ENCODE assay signal across 8 cellular contexts in genomic region chr19:35642798-35643254, GRCh38. TPM values are rescaled to one million over a fixed set of nuclear protein-coding genes. Genes with fewer than 3 reads are reported as not detected.
DNase-seq lines count a peak whose midpoint lies in the region; ATAC-seq and TF ChIP-seq lines count a peak whose summit lies in the region.

No MANE protein-coding gene starts in this region.

- peaks cover 37% of the 10 kb centered on the region for H3K4me1 Mint-ChIP-seq in activated CD8-positive, alpha-beta memory T cell treated with anti-CD3 and anti-CD28 coated beads, Interleukin-2, amount 10 ng/mL, durations not matched to agents 7 days and 5 days

- H3K9me3 ChIP-seq in right lobe of liver = no peaks in the 10 kb centered on the region
- H3K9me3 ChIP-seq in tibial artery = no peaks in the 10 kb centered on the region

- H3K4me3 ChIP-seq in astrocyte of the cerebellum (ENCODE audit: low read depth, low read length) (peak overlapping the region; percentile 52), right lobe of liver (peak overlapping the region; percentile 59 to 73 (median 61)), tibial artery (peak overlapping the region; percentile 59 to 73)

- CTCF ChIA-PET in activated CD8-positive, alpha-beta memory T cell treated with anti-CD3 and anti-CD28 coated beads, Interleukin-2, amount 10 ng/mL, durations not matched to agents 7 days and 5 days (lab: Charles Lee) = interaction anchor here (0.8 to 1.4 kb wide), 3 partner anchors 31 to 93 kb away, joined by 3 read pairs; partner anchors contain the start of gene HAUS5

- H3K27me3 ChIP-seq in right lobe of liver (no peaks in the 10 kb centered on the region), tibial artery (no peaks in the 10 kb centered on the region)

- in situ Hi-C loops in astrocyte of the cerebellum (cut with HindIII; ENCODE audit: low sequenced_read_pairs) = no loop called here

- peak overlapping the region; percentile 71 to 74 (median 74) for H3K27ac ChIP-seq in right lobe of liver
- peak overlapping the region; percentile 72 to 93 for H3K27ac ChIP-seq in tibial artery

- H3K27me3 Mint-ChIP-seq in activated CD8-positive, alpha-beta memory T cell treated with anti-CD3 and anti-CD28 coated beads, Interleukin-2, amount 10 ng/mL, durations not matched to agents 7 days and 5 days = no peaks in the 10 kb centered on the region

- H3K36me3 ChIP-seq in right lobe of liver (peaks cover 0 to 5% (median under 1%) of the 10 kb centered on the region in 4 donors), tibial artery (peaks cover 0 to 6% (median 5%) of the 10 kb centered on the region in 3 donors)

- TF ChIP-seq POLR2A in right lobe of liver (IDR thresholded peaks at IDR 0.05) = no peak

- WGBS in right lobe of liver (ENCODE audit: insufficient coverage, low coverage, low lambda C conversion rate, missing lambda C conversion rate) = 50% methylated on average over 4 of the region's 15 CpGs

- TF ChIP-seq CTCF in astrocyte of the cerebellum (IDR thresholded peaks at IDR 0.05; ENCODE audit: low read depth, low read length, missing control alignments) (no peak), right lobe of liver (IDR thresholded peaks at IDR 0.05) (no peak), tibial artery (IDR thresholded peaks at IDR 0.05) (no peak)

- H3K4me3 Mint-ChIP-seq in activated CD8-positive, alpha-beta memory T cell treated with anti-CD3 and anti-CD28 coated beads, Interleukin-2, amount 10 ng/mL, durations not matched to agents 7 days and 5 days = peak overlapping the region; percentile 81

- H3K27ac Mint-ChIP-seq in activated CD8-positive, alpha-beta memory T cell treated with anti-CD3 and anti-CD28 coated beads, Interleukin-2, amount 10 ng/mL, durations not matched to agents 7 days and 5 days = peak overlapping the region; percentile 56

- intact Hi-C loops in right lobe of liver (cut with DNase I) (no loop called here), tibial artery (cut with DNase I; ENCODE audit: low total_unique reads) (no loop called here)

- H3K4me1 ChIP-seq in right lobe of liver (no peaks in the 10 kb centered on the region), tibial artery (peaks cover 4 to 34% (median 24%) of the 10 kb centered on the region in 4 donors)

- no peaks in the 10 kb centered on the region for H3K9me3 Mint-ChIP-seq in activated CD8-positive, alpha-beta memory T cell treated with anti-CD3 and anti-CD28 coated beads, Interleukin-2, amount 10 ng/mL, durations not matched to agents 7 days and 5 days (ENCODE audit: low read depth)

- H3K36me3 Mint-ChIP-seq in activated CD8-positive, alpha-beta memory T cell treated with anti-CD3 and anti-CD28 coated beads, Interleukin-2, amount 10 ng/mL, durations not matched to agents 7 days and 5 days = peaks cover 3% of the 10 kb centered on the region

- DNase-seq in activated CD8-positive, alpha-beta memory T cell treated with anti-CD3 and anti-CD28 coated beads, Interleukin-2, amount 10 ng/mL, durations not matched to agents 7 days and 5 days = peak; percentile 48
- no peak for DNase-seq in activated CD8-positive, alpha-beta memory T cell treated with anti-CD3 and anti-CD28 coated beads, Interleukin-2, amount 50 U/mL, for 4 hours
- DNase-seq in astrocyte of the cerebellum (ENCODE audit: low read depth) = no peak
- DNase-seq in right lobe of liver = peak in 1 of 3 donors; percentile 61
- DNase-seq in tibial artery = no peak
- no peak for DNase-seq in COR-L47 (lab: John Stamatoyannopoulos, UW)
- DNase-seq in NCI-H524 (lab: John Stamatoyannopoulos, UW) = no peak
- no peak for DNase-seq in KG1 (lab: John Stamatoyannopoulos, UW)

- no peak for ATAC-seq in activated CD8-positive, alpha-beta memory T cell treated with anti-CD3 and anti-CD28 coated beads, Interleukin-2, amount 10 ng/mL, durations not matched to agents 7 days and 5 days
- ATAC-seq in right lobe of liver = no peak

RNA-seq across cellular contexts. Expression of gene ETV2, which starts 1.3 kb away (rescaled TPM):
- total RNA-seq in activated CD8-positive, alpha-beta memory T cell treated with anti-CD3 and anti-CD28 coated beads, Interleukin-2, amount 10 ng/mL, durations not matched to agents 7 days and 5 days = 1 to 10 TPM; 1.2 to 1.9 TPM
- 1 to 10 TPM in 1 of 6 experiments, under 1 TPM in 3, not detected in 2; 0.38 to 1.2 (median 0.57) TPM for total RNA-seq in right lobe of liver

RNA-seq across cellular contexts. Expression of gene COX6B1, which starts 5.3 kb away (rescaled TPM):
- 100 to 1,000 TPM; 394 to 417 TPM for total RNA-seq in activated CD8-positive, alpha-beta memory T cell treated with anti-CD3 and anti-CD28 coated beads, Interleukin-2, amount 10 ng/mL, durations not matched to agents 7 days and 5 days
- total RNA-seq in right lobe of liver = 100 to 1,000 TPM; 189 to 697 (median 228) TPM

RNA-seq across cellular contexts. Expression of gene RBM42, which starts 14.0 kb away (rescaled TPM):
- total RNA-seq in activated CD8-positive, alpha-beta memory T cell treated with anti-CD3 and anti-CD28 coated beads, Interleukin-2, amount 10 ng/mL, durations not matched to agents 7 days and 5 days = 100 to 1,000 TPM; 110 to 117 TPM
- total RNA-seq in right lobe of liver = 10 to 100 TPM; 27.8 to 46.5 (median 31.0) TPM

RNA-seq across cellular contexts. Expression of gene UPK1A, which starts 23.5 kb away (rescaled TPM):
- under 1 TPM in 1 of 2 experiments, not detected in 1; 0.30 TPM for total RNA-seq in activated CD8-positive, alpha-beta memory T cell treated with anti-CD3 and anti-CD28 coated beads, Interleukin-2, amount 10 ng/mL, durations not matched to agents 7 days and 5 days
- under 1 TPM in 1 of 6 experiments, not detected in 5; 0.27 TPM for total RNA-seq in right lobe of liver

RNA-seq across cellular contexts. Expression of gene HAUS5, which starts 30.3 kb away (rescaled TPM):
- 10 to 100 TPM; 49.0 to 59.2 TPM for total RNA-seq in activated CD8-positive, alpha-beta memory T cell treated with anti-CD3 and anti-CD28 coated beads, Interleukin-2, amount 10 ng/mL, durations not matched to agents 7 days and 5 days
- 1 to 10 TPM; 3.7 to 6.1 (median 4.4) TPM for total RNA-seq in right lobe of liver
